In genomic region chr19:49710372-49710951, GRCh38 we compare ENCODE assay signal across 1 cellular context.
TF ChIP-seq lines count a peak whose summit lies in the region.

No MANE protein-coding gene starts in this region.

TF ChIP-seq in IMR-90, 13 proteins besides CTCF, POLR2A, EP300 and RAD21:
- TF ChIP-seq CEBPB (IDR thresholded peaks at IDR 0.05; ENCODE audit: low read depth, low read length), result no peak
- peak; percentile 73 for TF ChIP-seq FOS (IDR thresholded peaks at IDR 0.05; ENCODE audit: low read depth, low read length)
- TF ChIP-seq MAZ (IDR thresholded peaks at IDR 0.05; ENCODE audit: borderline replicate concordance, low read depth, low read length), result no peak
- TF ChIP-seq USF2 (IDR thresholded peaks at IDR 0.05; ENCODE audit: low read depth, low read length), result no peak
- no peak for TF ChIP-seq SMC3 (IDR thresholded peaks at IDR 0.05; ENCODE audit: low read depth, low read length)
- TF ChIP-seq NFE2L2 (IDR thresholded peaks at IDR 0.05; ENCODE audit: low read depth, low read length), result no peak
- TF ChIP-seq MXI1 (IDR thresholded peaks at IDR 0.05; ENCODE audit: borderline replicate concordance, low read depth, low read length), result no peak
- peak; percentile 72 for TF ChIP-seq BHLHE40 (IDR thresholded peaks at IDR 0.05; ENCODE audit: low read depth, low read length)
- TF ChIP-seq ELK1 (IDR thresholded peaks at IDR 0.05; ENCODE audit: borderline replicate concordance, low read depth, low read length), result no peak
- TF ChIP-seq RFX5 (IDR thresholded peaks at IDR 0.05; ENCODE audit: low read depth, low read length), result no peak
TF ChIP-seq in IMR-90: peak in this region for 2.
